In the genomic region with DNA sequence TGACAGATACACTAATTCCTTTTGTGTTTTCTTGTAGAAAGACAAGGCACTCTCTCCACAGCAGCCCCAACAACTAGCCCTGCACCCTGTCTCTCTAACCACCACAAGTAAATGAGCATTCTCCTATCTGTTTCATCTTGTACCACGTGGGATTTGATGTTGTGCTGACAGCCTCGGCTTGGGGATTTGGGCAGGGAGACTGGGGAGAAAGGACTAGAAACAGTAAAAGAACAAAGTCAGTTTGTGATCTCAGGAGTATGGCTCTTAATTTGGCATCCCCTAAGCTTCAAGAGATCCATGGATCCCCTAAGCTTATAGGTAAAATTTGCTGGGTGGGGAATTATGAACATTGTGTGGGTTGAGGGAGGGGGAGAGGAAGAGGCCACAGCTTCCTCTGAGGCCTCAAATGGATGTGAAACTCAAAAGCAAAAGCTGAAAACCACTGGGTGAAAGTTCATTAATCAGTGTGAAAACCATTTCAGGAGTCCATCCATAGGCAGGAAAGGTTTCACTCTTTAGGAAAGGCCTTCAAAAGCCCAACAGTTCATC, we compare ENCODE assay signal across 8 cellular contexts. TPM values are rescaled to one million over a fixed set of nuclear protein-coding genes. Genes with fewer than 3 reads are reported as not detected.
DNase-seq lines count a peak whose midpoint lies in the region; ATAC-seq and TF ChIP-seq lines count a peak whose summit lies in the region.

No MANE protein-coding gene starts in this region.

- no peaks in the 10 kb centered on the region for H4K20me1 ChIP-seq in DOHH2 (ENCODE audit: control insufficient read depth, insufficient read depth, low read depth, low read length)

- no peaks in the 10 kb centered on the region for H3K9me2 ChIP-seq in DOHH2 (replicated peaks; ENCODE audit: control insufficient read depth, low read length)

- peaks cover 2% of the 10 kb centered on the region; the same call in 1 of the 2 replicates for H3F3A ChIP-seq in DOHH2 (ENCODE audit: control insufficient read depth, insufficient read depth)

- intact Hi-C loops in colonic mucosa (cut with DNase I): no loop called here

- H3K4me1 ChIP-seq in DOHH2 (ENCODE audit: control insufficient read depth, low read length): peaks cover 48% of the 10 kb centered on the region
- no peaks in the 10 kb centered on the region for H3K4me1 ChIP-seq in colonic mucosa

- H3K9me3 ChIP-seq in DOHH2 (ENCODE audit: control insufficient read depth, insufficient read depth, low read length) (no peaks in the 10 kb centered on the region), colonic mucosa (no peaks in the 10 kb centered on the region)

- no peak for TF ChIP-seq CTCF in DOHH2 (IDR thresholded peaks at IDR 0.05; ENCODE audit: low read depth, low read length, poor library complexity, severe bottlenecking)
- TF ChIP-seq CTCF in colonic mucosa (IDR thresholded peaks at IDR 0.05): no peak

- peak; percentile 76 for DNase-seq in MV-4-11 (lab: John Stamatoyannopoulos, UW)
- DNase-seq in colonic mucosa: peak; percentile 24
- DNase-seq in NCI-H1105 (lab: John Stamatoyannopoulos, UW): no peak
- DNase-seq in NCI-H2196 treated with DMSO at 0.1 percent for 48 hours (lab: John Stamatoyannopoulos, UW; ENCODE audit: unreplicated experiment): no peak
- no peak for DNase-seq in midbrain (lab: John Stamatoyannopoulos, UW)

- H3K27ac ChIP-seq in DOHH2 (ENCODE audit: low read depth, low read length) (peak overlapping the region; percentile 11; the same call in 1 of the 2 replicates), colonic mucosa (peak overlapping the region; percentile 8)

- H3K4me3 ChIP-seq in DOHH2 (ENCODE audit: low read length) (peak overlapping the region; percentile 43), colonic mucosa (no peak overlapping the region)

- no peaks in the 10 kb centered on the region for H3K79me2 ChIP-seq in DOHH2 (ENCODE audit: control insufficient read depth, low read length)

- H3K36me3 ChIP-seq in DOHH2 (ENCODE audit: control insufficient read depth, low read length) (peaks cover 4% of the 10 kb centered on the region; the same call in 1 of the 2 replicates), colonic mucosa (no peaks in the 10 kb centered on the region)

- H3K9ac ChIP-seq in colonic mucosa (ENCODE audit: low read depth in 2 of 2, low read length in 2 of 2): no peak overlapping the region

- no peaks in the 10 kb centered on the region for H3K27me3 ChIP-seq in DOHH2 (ENCODE audit: control insufficient read depth, low read length)
- no peaks in the 10 kb centered on the region for H3K27me3 ChIP-seq in colonic mucosa

- peak; percentile 76 for ATAC-seq in GM21423 (IDR thresholded peaks at IDR 0.05; ENCODE audit: unreplicated experiment)
- no peak for ATAC-seq in GM18870 (IDR thresholded peaks at IDR 0.05; ENCODE audit: unreplicated experiment)

- peak overlapping the region; percentile 66 for H3K4me2 ChIP-seq in DOHH2 (ENCODE audit: low read length)

RNA-seq across cellular contexts. Expression of a gene that starts 3.1 kb away (rescaled TPM):
- total RNA-seq in colonic mucosa: 1 to 10 TPM; 2.8 to 3.3 TPM

RNA-seq across cellular contexts. Expression of a gene that starts 26.6 kb away (rescaled TPM):
- 1 to 10 TPM; 1.2 to 1.3 TPM for total RNA-seq in colonic mucosa

RNA-seq across cellular contexts. Expression of a gene that starts 26.6 kb away (rescaled TPM):
- total RNA-seq in colonic mucosa: 1 to 10 TPM in 1 of 2 donors, under 1 TPM in 1; 0.42 to 1.1 TPM

RNA-seq across cellular contexts. Expression of a gene that starts 27.6 kb away (rescaled TPM):
- total RNA-seq in colonic mucosa: 100 to 1,000 TPM; 488 to 502 TPM

RNA-seq across cellular contexts. Expression of a gene that starts 27.8 kb away (rescaled TPM):
- total RNA-seq in colonic mucosa: 10 to 100 TPM; 19.9 to 42.0 TPM

Comparison
In these comparisons a context has a peak if more than half of its experiments do, and no peak if none do; other contexts are left out.
1. DNase-seq: peak in MV-4-11 (single experiment) and colonic mucosa (single experiment); none in NCI-H1105 (single experiment), NCI-H2196 treated with DMSO at 0.1 percent for 48 hours (single experiment) and midbrain (single experiment).